In genomic region chr6:37904590-37904989, GRCh38 we compare ENCODE assay signal across 17 cellular contexts.
DNase-seq lines count a peak whose midpoint lies in the region; ATAC-seq and TF ChIP-seq lines count a peak whose summit lies in the region.
"Had no signal": no experiment of that assay in that cellular context is flagged by ENCODE, and none has a peak within 500 bp of the region (broad histone marks: within the 10 kb centered on the region; RNA-seq: fewer than 3 reads in every experiment).

No MANE protein-coding gene starts in this region.

- no peak overlapping the region for H3K4me2 ChIP-seq in GM23248 (ENCODE audit: unreplicated experiment)

- no peaks in the 10 kb centered on the region for H3K27me3 Mint-ChIP-seq in activated naive CD4-positive, alpha-beta T cell treated with anti-CD3 and anti-CD28 coated beads, Interleukin-2, amount 50 U/mL, for 24 hours
- H3K27me3 Mint-ChIP-seq: B cell; CD4-positive, alpha-beta T cell had no signal

- no peak overlapping the region for H2AFZ ChIP-seq in GM23248

- H3K4me1 ChIP-seq in GM23248 (ENCODE audit: insufficient read depth) (peaks cover 11% of the 10 kb centered on the region; the same call in 1 of the 2 replicates), psoas muscle (peaks cover 29% of the 10 kb centered on the region)

- no peak overlapping the region for H3K9ac ChIP-seq in GM23248

- H3K4me1 Mint-ChIP-seq in activated naive CD4-positive, alpha-beta T cell treated with anti-CD3 and anti-CD28 coated beads, Interleukin-2, amount 50 U/mL, for 24 hours, result peaks cover 76% of the 10 kb centered on the region

- WGBS in GM23248 (ENCODE audit: low coverage in 1 of 2, low lambda C conversion rate in 2 of 2, missing lambda C conversion rate in 2 of 2), 2 experiments, result 95 to 99% methylated on average over 3 of the region's 3 CpGs
- 82 to 91% (median 88%) methylated on average over 3 of the region's 3 CpGs for WGBS in psoas muscle, 3 donors

- peak overlapping the region; percentile 67 for H3K27ac Mint-ChIP-seq in activated naive CD4-positive, alpha-beta T cell treated with anti-CD3 and anti-CD28 coated beads, Interleukin-2, amount 50 U/mL, for 24 hours
- no peak overlapping the region for H3K27ac Mint-ChIP-seq in activated naive CD4-positive, alpha-beta T cell treated with anti-CD3 and anti-CD28 coated beads, Interleukin-2, amount 50 U/mL, for 72 hours
- H3K27ac Mint-ChIP-seq: B cell; CD4-positive, alpha-beta T cell; H9 had no signal

- no peak for ATAC-seq in activated naive CD4-positive, alpha-beta T cell treated with anti-CD3 and anti-CD28 coated beads, Interleukin-2, amount 50 U/mL, for 72 hours
- peak in 3 of 4 donors; percentile 48 to 70 (median 65) for ATAC-seq in psoas muscle
- no peak for ATAC-seq in HG02973 (IDR thresholded peaks at IDR 0.05; ENCODE audit: unreplicated experiment)

- H3K4me3 Mint-ChIP-seq in activated naive CD4-positive, alpha-beta T cell treated with anti-CD3 and anti-CD28 coated beads, Interleukin-2, amount 50 U/mL, for 24 hours, result no peak overlapping the region
- H3K4me3 Mint-ChIP-seq: B cell; CD4-positive, alpha-beta T cell; H9 had no signal

- H4K20me1 ChIP-seq in GM23248 (ENCODE audit: insufficient read depth), result peaks cover 50% of the 10 kb centered on the region; the same call in 1 of the 2 replicates

- peaks cover 10% of the 10 kb centered on the region; the same call in 1 of the 2 replicates for H3F3A ChIP-seq in GM23248 (ENCODE audit: insufficient read depth)

- in situ Hi-C loops in GM23248 (cut with MboI) (no loop called here), GM13977 (cut with MboI; ENCODE audit: low pct_unique_long_range_greater_than_20kb, low sequenced_read_pairs, unreplicated experiment) (no loop called here)

- intact Hi-C loops in psoas muscle (cut with DNase I), result no loop called here

- no peaks in the 10 kb centered on the region for H3K9me3 Mint-ChIP-seq in activated naive CD4-positive, alpha-beta T cell treated with anti-CD3 and anti-CD28 coated beads, Interleukin-2, amount 50 U/mL, for 24 hours
- H3K9me3 Mint-ChIP-seq in activated naive CD4-positive, alpha-beta T cell treated with anti-CD3 and anti-CD28 coated beads, Interleukin-2, amount 50 U/mL, for 72 hours, result no peaks in the 10 kb centered on the region
- H3K9me3 Mint-ChIP-seq: CD4-positive, alpha-beta T cell; H9 had no signal

- peaks cover 100% of the 10 kb centered on the region for H3K79me2 ChIP-seq in GM23248 (ENCODE audit: insufficient read depth)

- H3K36me3 ChIP-seq in GM23248 (ENCODE audit: low read depth) (no peaks in the 10 kb centered on the region), psoas muscle (ENCODE audit: insufficient read depth in 1 of 2, low read depth in 1 of 2) (no peaks in the 10 kb centered on the region)

- H3K9me3 ChIP-seq in GM23248 (ENCODE audit: low read depth), result no peaks in the 10 kb centered on the region
- no peaks in the 10 kb centered on the region for H3K9me3 ChIP-seq in psoas muscle

- no peak overlapping the region for H3K4me3 ChIP-seq in GM23248
- no peak overlapping the region for H3K4me3 ChIP-seq in psoas muscle
- H3K4me3 ChIP-seq: GM12878 had no signal

- H3K9me2 ChIP-seq in GM23248 (ENCODE audit: insufficient read depth), result no peaks in the 10 kb centered on the region

- no peaks in the 10 kb centered on the region for H3K27me3 ChIP-seq in GM23248 (replicated peaks; ENCODE audit: insufficient read depth)
- H3K27me3 ChIP-seq in psoas muscle (ENCODE audit: insufficient read depth in 3 of 3, low read length in 2 of 3), result no peaks in the 10 kb centered on the region

- DNase-seq in activated naive CD4-positive, alpha-beta T cell treated with anti-CD3 and anti-CD28 coated beads, Interleukin-2, amount 50 U/mL, for 72 hours (ENCODE audit: low spot score in 2 of 2), result no peak
- peak; percentile 18 for DNase-seq in GM23248
- peak; percentile 24 for DNase-seq in dermis blood vessel endothelial cell
- no peak for DNase-seq in psoas muscle
- no peak for DNase-seq in GM13977 (ENCODE audit: low spot score)
- no peak for DNase-seq in anterior cingulate cortex (lab: John Stamatoyannopoulos, UW)
- DNase-seq: ACHN; C1 segment of cervical spinal cord; Calu3; CD4-positive, alpha-beta T cell; DMS 273 treated with DMSO at 0.1 percent for 48 hours; GOT3; H9 had no signal

- TF ChIP-seq CTCF in psoas muscle (IDR thresholded peaks at IDR 0.05), result no peak
- TF ChIP-seq CTCF in GM13977 (IDR thresholded peaks at IDR 0.05; ENCODE audit: extremely low read depth, insufficient read depth, missing control alignments), result no peak

- H3K36me3 Mint-ChIP-seq in activated naive CD4-positive, alpha-beta T cell treated with anti-CD3 and anti-CD28 coated beads, Interleukin-2, amount 50 U/mL, for 24 hours, result peaks cover 3% of the 10 kb centered on the region
- no peaks in the 10 kb centered on the region for H3K36me3 Mint-ChIP-seq in activated naive CD4-positive, alpha-beta T cell treated with anti-CD3 and anti-CD28 coated beads, Interleukin-2, amount 50 U/mL, for 72 hours

- H3K27ac ChIP-seq in GM23248 (no peak overlapping the region), psoas muscle (no peak overlapping the region)

Comparison
In these comparisons a context has a peak if more than half of its experiments do, and no peak if none do; other contexts are left out.
1. ATAC-seq: peak in psoas muscle (3 of 4); none in activated naive CD4-positive, alpha-beta T cell treated with anti-CD3 and anti-CD28 coated beads, Interleukin-2, amount 50 U/mL, for 72 hours (0 of 2) and HG02973 (single experiment).
2. DNase-seq: peak in GM23248 (single experiment) and dermis blood vessel endothelial cell (single experiment); none in activated naive CD4-positive, alpha-beta T cell treated with anti-CD3 and anti-CD28 coated beads, Interleukin-2, amount 50 U/mL, for 72 hours (0 of 2), psoas muscle (0 of 2), GM13977 (single experiment) and anterior cingulate cortex (0 of 58).